21 cellular contexts compared by ENCODE assay signal in genomic region chr2:7886665-7887064, GRCh38.
A peak's percentile ranks its signal among the peaks of the same experiment; 100 is the strongest.
DNase-seq lines count a peak whose midpoint lies in the region; ATAC-seq, FAIRE-seq and TF ChIP-seq lines count a peak whose summit lies in the region.
"Had no signal": no experiment of that assay in that cellular context is flagged by ENCODE, and none has a peak within 500 bp of the region (broad histone marks: within the 10 kb centered on the region; RNA-seq: fewer than 3 reads in every experiment).

No MANE protein-coding gene starts in this region.

- H3K4me3 ChIP-seq in GM23248 (no peak overlapping the region), bronchial epithelial cell (ENCODE audit: low read depth, low read length) (no peak overlapping the region)
- H3K4me3 ChIP-seq: SK-N-MC had no signal

- no peak overlapping the region for H3K27ac ChIP-seq in GM23248
- H3K27ac ChIP-seq: SK-N-MC had no signal

- in situ Hi-C loops in GM23248 (cut with MboI): no loop called here

- FAIRE-seq in bronchial epithelial cell (lab: Jason Lieb, UNC): no peak
- FAIRE-seq: A204.1, GM19239, RCC 7860 had no signal

- H2AFZ ChIP-seq in GM23248: no peak overlapping the region

- no peaks in the 10 kb centered on the region for H3K9me2 ChIP-seq in GM23248 (ENCODE audit: insufficient read depth)

- ATAC-seq in left lobe of liver (peak; percentile 44), GM19455 (IDR thresholded peaks at IDR 0.05; ENCODE audit: unreplicated experiment) (no peak), GM21786 (IDR thresholded peaks at IDR 0.05; ENCODE audit: unreplicated experiment) (no peak)

- H3K4me1 ChIP-seq in GM23248 (ENCODE audit: insufficient read depth): peaks cover 11% of the 10 kb centered on the region; the same call in 1 of the 2 replicates

- WGBS in GM23248 (ENCODE audit: low coverage in 1 of 2, low lambda C conversion rate in 2 of 2, missing lambda C conversion rate in 2 of 2), 2 experiments: 87 to 92% methylated on average over 2 of the region's 2 CpGs

- H3F3A ChIP-seq in GM23248 (ENCODE audit: insufficient read depth): peaks cover 4% of the 10 kb centered on the region; the same call in 1 of the 2 replicates

- no peak overlapping the region for H3K4me2 ChIP-seq in GM23248 (ENCODE audit: unreplicated experiment)

- no peak for TF ChIP-seq CTCF in bronchial epithelial cell (IDR thresholded peaks at IDR 0.05; ENCODE audit: insufficient read depth, low read length, severe bottlenecking)

- no peaks in the 10 kb centered on the region for H3K36me3 ChIP-seq in GM23248 (ENCODE audit: low read depth)
- no peaks in the 10 kb centered on the region for H3K36me3 ChIP-seq in bronchial epithelial cell (ENCODE audit: control insufficient read depth, insufficient read depth, low read length)

- H3K27me3 ChIP-seq in GM23248 (replicated peaks; ENCODE audit: insufficient read depth) (no peaks in the 10 kb centered on the region), bronchial epithelial cell (ENCODE audit: control insufficient read depth, insufficient read depth, low read length) (no peaks in the 10 kb centered on the region)

- H3K79me2 ChIP-seq in GM23248 (ENCODE audit: insufficient read depth): no peaks in the 10 kb centered on the region

- H4K20me1 ChIP-seq in GM23248 (ENCODE audit: insufficient read depth): no peaks in the 10 kb centered on the region

- H3K9ac ChIP-seq in GM23248: no peak overlapping the region

- no peaks in the 10 kb centered on the region for H3K9me3 ChIP-seq in GM23248 (ENCODE audit: low read depth)

- peak; percentile 17 for DNase-seq in AG08396 (ENCODE audit: low spot score)
- DNase-seq in GM23248: peak; percentile 13
- peak; percentile 66 for DNase-seq in bronchial epithelial cell (ENCODE audit: low read depth)
- DNase-seq in left lobe of liver (ENCODE audit: low spot score): no peak
- DNase-seq in NCI-H526 treated with DMSO at 0.1 percent for 48 hours (lab: John Stamatoyannopoulos, UW): no peak
- DNase-seq: AML-193, COR-L47, DMS153, HCEC 1CT, KG1, NCI-H1436, NCI-H2029, NCI-H2171 treated with DMSO at 0.1 percent for 48 hours, NCI-H510A, Right ventricle myocardium superior had no signal

Comparison
In these comparisons a context has a peak if more than half of its experiments do, and no peak if none do; other contexts are left out.
1. DNase-seq: peak in AG08396 (single experiment), GM23248 (single experiment) and bronchial epithelial cell (single experiment); none in left lobe of liver (single experiment) and NCI-H526 treated with DMSO at 0.1 percent for 48 hours (single experiment).